Comparison of ENCODE assay signal across 1 cellular context in the genomic region with DNA sequence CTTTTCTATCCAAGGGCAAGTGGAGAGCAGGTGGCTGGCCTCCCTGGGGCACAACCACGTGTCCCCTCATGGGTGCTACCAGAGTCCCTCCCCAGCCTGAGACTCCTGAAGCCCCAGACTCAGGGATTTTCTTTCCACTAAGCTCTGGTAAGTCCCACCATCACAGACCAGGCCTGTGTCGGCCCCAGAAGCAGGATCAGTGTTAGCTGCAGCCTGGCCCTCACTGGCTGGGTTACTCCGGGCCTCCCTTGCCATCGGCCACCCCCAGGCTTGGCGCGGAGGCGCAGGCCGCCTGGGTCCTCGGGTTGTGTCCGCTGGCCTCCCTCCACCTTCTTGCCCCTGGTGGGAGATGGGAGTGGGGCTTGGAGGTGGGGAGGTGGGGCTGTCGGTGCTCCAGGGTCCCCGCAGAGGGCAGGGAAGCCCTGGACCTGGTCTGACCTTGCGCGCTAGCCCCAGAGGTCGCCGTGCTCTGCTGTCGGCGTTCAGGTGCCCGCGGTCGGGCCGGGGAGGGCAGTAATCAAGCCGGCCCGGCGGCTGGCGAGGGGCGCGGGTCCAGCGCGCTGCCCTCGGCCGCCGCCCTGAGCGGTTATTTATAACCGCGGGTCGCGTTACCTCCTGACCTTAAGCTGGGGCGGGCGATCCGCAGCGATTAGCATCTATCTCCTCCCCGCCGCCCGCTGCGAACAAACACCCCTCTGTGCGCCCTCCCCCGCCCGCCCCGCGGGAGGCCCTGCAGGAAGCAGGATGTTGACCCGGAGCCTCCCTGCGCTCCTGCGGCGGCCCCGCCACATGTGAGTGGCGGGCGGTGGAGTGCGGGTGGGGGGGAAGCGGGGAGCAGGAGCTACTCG.
TF ChIP-seq lines count a peak whose summit lies in the region.

No MANE protein-coding gene starts in this region.

TF ChIP-seq in K562, 482 proteins besides CTCF, POLR2A, EP300 and RAD21 (continued from another document and continues in another):
- TF ChIP-seq, protein P1, sequence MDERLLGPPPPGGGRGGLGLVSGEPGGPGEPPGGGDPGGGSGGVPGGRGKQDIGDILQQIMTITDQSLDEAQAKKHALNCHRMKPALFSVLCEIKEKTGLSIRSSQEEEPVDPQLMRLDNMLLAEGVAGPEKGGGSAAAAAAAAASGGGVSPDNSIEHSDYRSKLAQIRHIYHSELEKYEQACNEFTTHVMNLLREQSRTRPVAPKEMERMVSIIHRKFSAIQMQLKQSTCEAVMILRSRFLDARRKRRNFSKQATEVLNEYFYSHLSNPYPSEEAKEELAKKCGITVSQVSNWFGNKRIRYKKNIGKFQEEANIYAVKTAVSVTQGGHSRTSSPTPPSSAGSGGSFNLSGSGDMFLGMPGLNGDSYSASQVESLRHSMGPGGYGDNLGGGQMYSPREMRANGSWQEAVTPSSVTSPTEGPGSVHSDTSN (CRISPR knock-in tag; IDR thresholded peaks at IDR 0.05; ENCODE audit: low read depth): peak; percentile 41
- TF ChIP-seq, protein P1 (tag; conservative IDR thresholded peaks at IDR 0.05; ENCODE audit: low read depth): 0 out of 2 replicates have a peak, but pooled peaks have one; percentile 17
- no peak for TF ChIP-seq PTRF (tag; IDR thresholded peaks at IDR 0.05)
- TF ChIP-seq ZNF324 (CRISPR knock-in tag; IDR thresholded peaks at IDR 0.05): no peak
- peak; percentile 85; the same call in 1 of the 2 replicates for TF ChIP-seq ZBTB7A (IDR thresholded peaks at IDR 0.05; ENCODE audit: borderline replicate concordance, control insufficient read depth, low read depth, low read length)
- no peak for TF ChIP-seq JUNB (CRISPR knock-in tag; conservative IDR thresholded peaks at IDR 0.05)
- no peak for TF ChIP-seq CHD2 (IDR thresholded peaks at IDR 0.05; ENCODE audit: low read depth, low read length)
- TF ChIP-seq MBD2 (IDR thresholded peaks at IDR 0.05; ENCODE audit: borderline replicate concordance, low read depth): peak; percentile 68; the same call in 1 of the 2 replicates
- no peak for TF ChIP-seq ZNF41 (CRISPR knock-in tag; conservative IDR thresholded peaks at IDR 0.05)
- TF ChIP-seq, protein P2, sequence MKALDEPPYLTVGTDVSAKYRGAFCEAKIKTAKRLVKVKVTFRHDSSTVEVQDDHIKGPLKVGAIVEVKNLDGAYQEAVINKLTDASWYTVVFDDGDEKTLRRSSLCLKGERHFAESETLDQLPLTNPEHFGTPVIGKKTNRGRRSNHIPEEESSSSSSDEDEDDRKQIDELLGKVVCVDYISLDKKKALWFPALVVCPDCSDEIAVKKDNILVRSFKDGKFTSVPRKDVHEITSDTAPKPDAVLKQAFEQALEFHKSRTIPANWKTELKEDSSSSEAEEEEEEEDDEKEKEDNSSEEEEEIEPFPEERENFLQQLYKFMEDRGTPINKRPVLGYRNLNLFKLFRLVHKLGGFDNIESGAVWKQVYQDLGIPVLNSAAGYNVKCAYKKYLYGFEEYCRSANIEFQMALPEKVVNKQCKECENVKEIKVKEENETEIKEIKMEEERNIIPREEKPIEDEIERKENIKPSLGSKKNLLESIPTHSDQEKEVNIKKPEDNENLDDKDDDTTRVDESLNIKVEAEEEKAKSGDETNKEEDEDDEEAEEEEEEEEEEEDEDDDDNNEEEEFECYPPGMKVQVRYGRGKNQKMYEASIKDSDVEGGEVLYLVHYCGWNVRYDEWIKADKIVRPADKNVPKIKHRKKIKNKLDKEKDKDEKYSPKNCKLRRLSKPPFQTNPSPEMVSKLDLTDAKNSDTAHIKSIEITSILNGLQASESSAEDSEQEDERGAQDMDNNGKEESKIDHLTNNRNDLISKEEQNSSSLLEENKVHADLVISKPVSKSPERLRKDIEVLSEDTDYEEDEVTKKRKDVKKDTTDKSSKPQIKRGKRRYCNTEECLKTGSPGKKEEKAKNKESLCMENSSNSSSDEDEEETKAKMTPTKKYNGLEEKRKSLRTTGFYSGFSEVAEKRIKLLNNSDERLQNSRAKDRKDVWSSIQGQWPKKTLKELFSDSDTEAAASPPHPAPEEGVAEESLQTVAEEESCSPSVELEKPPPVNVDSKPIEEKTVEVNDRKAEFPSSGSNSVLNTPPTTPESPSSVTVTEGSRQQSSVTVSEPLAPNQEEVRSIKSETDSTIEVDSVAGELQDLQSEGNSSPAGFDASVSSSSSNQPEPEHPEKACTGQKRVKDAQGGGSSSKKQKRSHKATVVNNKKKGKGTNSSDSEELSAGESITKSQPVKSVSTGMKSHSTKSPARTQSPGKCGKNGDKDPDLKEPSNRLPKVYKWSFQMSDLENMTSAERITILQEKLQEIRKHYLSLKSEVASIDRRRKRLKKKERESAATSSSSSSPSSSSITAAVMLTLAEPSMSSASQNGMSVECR (CRISPR knock-in tag; IDR thresholded peaks at IDR 0.05): peak; percentile 44; the same call in 1 of the 2 replicates
- TF ChIP-seq, protein P3, sequence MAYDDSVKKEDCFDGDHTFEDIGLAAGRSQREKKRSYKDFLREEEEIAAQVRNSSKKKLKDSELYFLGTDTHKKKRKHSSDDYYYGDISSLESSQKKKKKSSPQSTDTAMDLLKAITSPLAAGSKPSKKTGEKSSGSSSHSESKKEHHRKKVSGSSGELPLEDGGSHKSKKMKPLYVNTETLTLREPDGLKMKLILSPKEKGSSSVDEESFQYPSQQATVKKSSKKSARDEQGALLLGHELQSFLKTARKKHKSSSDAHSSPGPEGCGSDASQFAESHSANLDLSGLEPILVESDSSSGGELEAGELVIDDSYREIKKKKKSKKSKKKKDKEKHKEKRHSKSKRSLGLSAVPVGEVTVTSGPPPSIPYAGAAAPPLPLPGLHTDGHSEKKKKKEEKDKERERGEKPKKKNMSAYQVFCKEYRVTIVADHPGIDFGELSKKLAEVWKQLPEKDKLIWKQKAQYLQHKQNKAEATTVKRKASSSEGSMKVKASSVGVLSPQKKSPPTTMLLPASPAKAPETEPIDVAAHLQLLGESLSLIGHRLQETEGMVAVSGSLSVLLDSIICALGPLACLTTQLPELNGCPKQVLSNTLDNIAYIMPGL (CRISPR knock-in tag; IDR thresholded peaks at IDR 0.05): no peak
- no peak for TF ChIP-seq POU5F1 (IDR thresholded peaks at IDR 0.05; ENCODE audit: borderline replicate concordance, low read depth, low read length, partially characterized antibody)
- no peak for TF ChIP-seq ZNF75A (CRISPR knock-in tag; IDR thresholded peaks at IDR 0.05)
- TF ChIP-seq DMBX1 (CRISPR knock-in tag; IDR thresholded peaks at IDR 0.05; ENCODE audit: borderline replicate concordance): no peak
- TF ChIP-seq POLR2AphosphoS2 (IDR thresholded peaks at IDR 0.05; ENCODE audit: low read length): no peak
- 0 out of 2 replicates have a peak, but pooled peaks have one; percentile 32 for TF ChIP-seq CBX1 (IDR thresholded peaks at IDR 0.05; ENCODE audit: low read depth)
- peak; percentile 89 for TF ChIP-seq PHF8 (IDR thresholded peaks at IDR 0.05; ENCODE audit: borderline replicate concordance, low read length)
- no peak for TF ChIP-seq FOXJ2 (tag; IDR thresholded peaks at IDR 0.05)
- TF ChIP-seq, protein P4, sequence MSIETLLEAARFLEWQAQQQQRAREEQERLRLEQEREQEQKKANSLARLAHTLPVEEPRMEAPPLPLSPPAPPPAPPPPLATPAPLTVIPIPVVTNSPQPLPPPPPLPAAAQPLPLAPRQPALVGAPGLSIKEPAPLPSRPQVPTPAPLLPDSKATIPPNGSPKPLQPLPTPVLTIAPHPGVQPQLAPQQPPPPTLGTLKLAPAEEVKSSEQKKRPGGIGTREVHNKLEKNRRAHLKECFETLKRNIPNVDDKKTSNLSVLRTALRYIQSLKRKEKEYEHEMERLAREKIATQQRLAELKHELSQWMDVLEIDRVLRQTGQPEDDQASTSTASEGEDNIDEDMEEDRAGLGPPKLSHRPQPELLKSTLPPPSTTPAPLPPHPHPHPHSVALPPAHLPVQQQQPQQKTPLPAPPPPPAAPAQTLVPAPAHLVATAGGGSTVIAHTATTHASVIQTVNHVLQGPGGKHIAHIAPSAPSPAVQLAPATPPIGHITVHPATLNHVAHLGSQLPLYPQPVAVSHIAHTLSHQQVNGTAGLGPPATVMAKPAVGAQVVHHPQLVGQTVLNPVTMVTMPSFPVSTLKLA (conservative IDR thresholded peaks at IDR 0.05): peak; percentile 46 to 56; a peak in 3 of 4 replicates
- TF ChIP-seq PHB2 (IDR thresholded peaks at IDR 0.05; ENCODE audit: low read depth): no peak
- peak; percentile 46; the same call in 1 of the 2 replicates for TF ChIP-seq CREB1 (IDR thresholded peaks at IDR 0.05)
- no peak for TF ChIP-seq CREB1 (CRISPR knock-in tag; IDR thresholded peaks at IDR 0.05)
- 0 out of 2 replicates have a peak, but pooled peaks have one; percentile 11 for TF ChIP-seq SMARCA4 (IDR thresholded peaks at IDR 0.05)
- TF ChIP-seq FOXP1 (CRISPR knock-in tag; IDR thresholded peaks at IDR 0.05): no peak; the same call in 1 of the 2 replicates
- no peak for TF ChIP-seq SRSF1 (IDR thresholded peaks at IDR 0.05; ENCODE audit: low read depth, low read length)
- TF ChIP-seq, protein P5, sequence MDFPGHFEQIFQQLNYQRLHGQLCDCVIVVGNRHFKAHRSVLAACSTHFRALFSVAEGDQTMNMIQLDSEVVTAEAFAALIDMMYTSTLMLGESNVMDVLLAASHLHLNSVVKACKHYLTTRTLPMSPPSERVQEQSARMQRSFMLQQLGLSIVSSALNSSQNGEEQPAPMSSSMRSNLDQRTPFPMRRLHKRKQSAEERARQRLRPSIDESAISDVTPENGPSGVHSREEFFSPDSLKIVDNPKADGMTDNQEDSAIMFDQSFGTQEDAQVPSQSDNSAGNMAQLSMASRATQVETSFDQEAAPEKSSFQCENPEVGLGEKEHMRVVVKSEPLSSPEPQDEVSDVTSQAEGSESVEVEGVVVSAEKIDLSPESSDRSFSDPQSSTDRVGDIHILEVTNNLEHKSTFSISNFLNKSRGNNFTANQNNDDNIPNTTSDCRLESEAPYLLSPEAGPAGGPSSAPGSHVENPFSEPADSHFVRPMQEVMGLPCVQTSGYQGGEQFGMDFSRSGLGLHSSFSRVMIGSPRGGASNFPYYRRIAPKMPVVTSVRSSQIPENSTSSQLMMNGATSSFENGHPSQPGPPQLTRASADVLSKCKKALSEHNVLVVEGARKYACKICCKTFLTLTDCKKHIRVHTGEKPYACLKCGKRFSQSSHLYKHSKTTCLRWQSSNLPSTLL (IDR thresholded peaks at IDR 0.05): no peak
- TF ChIP-seq CAMTA2 (CRISPR knock-in tag; conservative IDR thresholded peaks at IDR 0.05): peak; percentile 72; the same call in 1 of the 2 replicates
- peak; percentile 94 for TF ChIP-seq MTA3 (IDR thresholded peaks at IDR 0.05; ENCODE audit: borderline replicate concordance)
- no peak for TF ChIP-seq ZNF146 (CRISPR knock-in tag; IDR thresholded peaks at IDR 0.05; ENCODE audit: unreplicated experiment)
- TF ChIP-seq TOE1 (IDR thresholded peaks at IDR 0.05; ENCODE audit: borderline replicate concordance): no peak; the same call in 1 of the 2 replicates
- no peak for TF ChIP-seq TOE1 (CRISPR knock-in tag; IDR thresholded peaks at IDR 0.05; ENCODE audit: borderline replicate concordance, low read depth)
- TF ChIP-seq, protein P6, sequence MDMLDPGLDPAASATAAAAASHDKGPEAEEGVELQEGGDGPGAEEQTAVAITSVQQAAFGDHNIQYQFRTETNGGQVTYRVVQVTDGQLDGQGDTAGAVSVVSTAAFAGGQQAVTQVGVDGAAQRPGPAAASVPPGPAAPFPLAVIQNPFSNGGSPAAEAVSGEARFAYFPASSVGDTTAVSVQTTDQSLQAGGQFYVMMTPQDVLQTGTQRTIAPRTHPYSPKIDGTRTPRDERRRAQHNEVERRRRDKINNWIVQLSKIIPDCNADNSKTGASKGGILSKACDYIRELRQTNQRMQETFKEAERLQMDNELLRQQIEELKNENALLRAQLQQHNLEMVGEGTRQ (CRISPR knock-in tag; IDR thresholded peaks at IDR 0.05): no peak
- TF ChIP-seq, protein P7, sequence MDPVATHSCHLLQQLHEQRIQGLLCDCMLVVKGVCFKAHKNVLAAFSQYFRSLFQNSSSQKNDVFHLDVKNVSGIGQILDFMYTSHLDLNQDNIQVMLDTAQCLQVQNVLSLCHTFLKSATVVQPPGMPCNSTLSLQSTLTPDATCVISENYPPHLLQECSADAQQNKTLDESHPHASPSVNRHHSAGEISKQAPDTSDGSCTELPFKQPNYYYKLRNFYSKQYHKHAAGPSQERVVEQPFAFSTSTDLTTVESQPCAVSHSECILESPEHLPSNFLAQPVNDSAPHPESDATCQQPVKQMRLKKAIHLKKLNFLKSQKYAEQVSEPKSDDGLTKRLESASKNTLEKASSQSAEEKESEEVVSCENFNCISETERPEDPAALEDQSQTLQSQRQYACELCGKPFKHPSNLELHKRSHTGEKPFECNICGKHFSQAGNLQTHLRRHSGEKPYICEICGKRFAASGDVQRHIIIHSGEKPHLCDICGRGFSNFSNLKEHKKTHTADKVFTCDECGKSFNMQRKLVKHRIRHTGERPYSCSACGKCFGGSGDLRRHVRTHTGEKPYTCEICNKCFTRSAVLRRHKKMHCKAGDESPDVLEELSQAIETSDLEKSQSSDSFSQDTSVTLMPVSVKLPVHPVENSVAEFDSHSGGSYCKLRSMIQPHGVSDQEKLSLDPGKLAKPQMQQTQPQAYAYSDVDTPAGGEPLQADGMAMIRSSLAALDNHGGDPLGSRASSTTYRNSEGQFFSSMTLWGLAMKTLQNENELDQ (CRISPR knock-in tag; IDR thresholded peaks at IDR 0.05; ENCODE audit: borderline replicate concordance): no peak
- no peak for TF ChIP-seq XRCC3 (IDR thresholded peaks at IDR 0.05)
- TF ChIP-seq, protein P8, sequence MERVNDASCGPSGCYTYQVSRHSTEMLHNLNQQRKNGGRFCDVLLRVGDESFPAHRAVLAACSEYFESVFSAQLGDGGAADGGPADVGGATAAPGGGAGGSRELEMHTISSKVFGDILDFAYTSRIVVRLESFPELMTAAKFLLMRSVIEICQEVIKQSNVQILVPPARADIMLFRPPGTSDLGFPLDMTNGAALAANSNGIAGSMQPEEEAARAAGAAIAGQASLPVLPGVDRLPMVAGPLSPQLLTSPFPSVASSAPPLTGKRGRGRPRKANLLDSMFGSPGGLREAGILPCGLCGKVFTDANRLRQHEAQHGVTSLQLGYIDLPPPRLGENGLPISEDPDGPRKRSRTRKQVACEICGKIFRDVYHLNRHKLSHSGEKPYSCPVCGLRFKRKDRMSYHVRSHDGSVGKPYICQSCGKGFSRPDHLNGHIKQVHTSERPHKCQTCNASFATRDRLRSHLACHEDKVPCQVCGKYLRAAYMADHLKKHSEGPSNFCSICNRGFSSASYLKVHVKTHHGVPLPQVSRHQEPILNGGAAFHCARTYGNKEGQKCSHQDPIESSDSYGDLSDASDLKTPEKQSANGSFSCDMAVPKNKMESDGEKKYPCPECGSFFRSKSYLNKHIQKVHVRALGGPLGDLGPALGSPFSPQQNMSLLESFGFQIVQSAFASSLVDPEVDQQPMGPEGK (CRISPR knock-in tag; IDR thresholded peaks at IDR 0.05; ENCODE audit: borderline replicate concordance): no peak
- peak; percentile 84 for TF ChIP-seq ERF (CRISPR knock-in tag; IDR thresholded peaks at IDR 0.05)
- TF ChIP-seq, protein P9, sequence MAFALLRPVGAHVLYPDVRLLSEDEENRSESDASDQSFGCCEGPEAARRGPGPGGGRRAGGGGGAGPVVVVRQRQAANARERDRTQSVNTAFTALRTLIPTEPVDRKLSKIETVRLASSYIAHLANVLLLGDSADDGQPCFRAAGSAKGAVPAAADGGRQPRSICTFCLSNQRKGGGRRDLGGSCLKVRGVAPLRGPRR (CRISPR knock-in tag; IDR thresholded peaks at IDR 0.05): 0 out of 2 replicates have a peak, but pooled peaks have one; percentile 19
- no peak for TF ChIP-seq ZFP36 (IDR thresholded peaks at IDR 0.05; ENCODE audit: low read depth, low read length, partially characterized antibody)
- TF ChIP-seq ZNF583 (CRISPR knock-in tag; IDR thresholded peaks at IDR 0.05): no peak
